Comparison of ENCODE assay signal across 8 cellular contexts in genomic region chr1:183471748-183472487, GRCh38. TPM values are rescaled to one million over a fixed set of nuclear protein-coding genes. Genes with fewer than 3 reads are reported as not detected.
DNase-seq lines count a peak whose midpoint lies in the region; ATAC-seq and TF ChIP-seq lines count a peak whose summit lies in the region.

No MANE protein-coding gene starts in this region.

- no peak for TF ChIP-seq CTCF in SK-N-SH (IDR thresholded peaks at IDR 0.05)

- H3K4me3 ChIP-seq in SK-N-SH (ENCODE audit: low read depth in 2 of 2, low read length in 1 of 2) = peak overlapping the region; percentile 83 to 96

- CTCF ChIA-PET in SK-N-SH (lab: Yijun Ruan, JAX) = interaction anchor here (0.7 to 1.5 kb wide), 2 partner anchors 73 to 132 kb away, joined by 5 to 7 read pairs; no protein-coding TSS in a partner anchor

- H3K9me3 ChIP-seq in SK-N-SH = no peaks in the 10 kb centered on the region

- H3K79me2 ChIP-seq in SK-N-SH (ENCODE audit: insufficient read depth) = peaks cover 45% of the 10 kb centered on the region

- peaks cover 8% of the 10 kb centered on the region for H3F3A ChIP-seq in SK-N-SH (replicated peaks; ENCODE audit: insufficient read depth)

- H3K36me3 Mint-ChIP-seq in activated naive CD4-positive, alpha-beta T cell treated with anti-CD3 and anti-CD28 coated beads, Interleukin-2, amount 50 U/mL, for 72 hours = peaks cover 11 to 18% of the 10 kb centered on the region in 2 donors

- peak overlapping the region; percentile 87 for H2AFZ ChIP-seq in SK-N-SH (ENCODE audit: low read depth)

- under 1% methylated on average over 40 of the region's 42 CpGs for WGBS in SK-N-SH (ENCODE audit: low lambda C conversion rate)

- no peaks in the 10 kb centered on the region for H3K9me2 ChIP-seq in SK-N-SH

- no peaks in the 10 kb centered on the region for H3K27me3 ChIP-seq in SK-N-SH (ENCODE audit: insufficient read depth)

- peaks cover 0 to 4% of the 10 kb centered on the region in 2 experiments; a peak in 3 of 4 replicates for H3K4me1 ChIP-seq in SK-N-SH (ENCODE audit: control insufficient read depth in 1 of 2, insufficient read depth in 2 of 2, low read depth in 1 of 2, low read length in 1 of 2)

- H3K27ac Mint-ChIP-seq in activated naive CD4-positive, alpha-beta T cell treated with anti-CD3 and anti-CD28 coated beads, Interleukin-2, amount 50 U/mL, for 72 hours = peak overlapping the region; percentile 100

- H3K36me3 ChIP-seq in SK-N-SH (replicated peaks in 1 of 2; ENCODE audit: control insufficient read depth in 1 of 2, insufficient read depth in 2 of 2, low read length in 1 of 2) = peaks cover 0 to 5% of the 10 kb centered on the region in 2 experiments

- H3K27ac ChIP-seq in SK-N-SH (ENCODE audit: low read depth in 2 of 2, low read length in 1 of 2) = peak overlapping the region; percentile 99 to 100
- H3K27ac ChIP-seq in temporal lobe (ENCODE audit: low read depth, low read length) = peak overlapping the region; percentile 94

- peak overlapping the region; percentile 95 for H3K9ac ChIP-seq in SK-N-SH

- H4K20me1 ChIP-seq in SK-N-SH (ENCODE audit: insufficient read depth) = peaks cover 33% of the 10 kb centered on the region

- ATAC-seq in HG02588 (IDR thresholded peaks at IDR 0.05; ENCODE audit: unreplicated experiment) = peak; percentile 46
- ATAC-seq in activated naive CD4-positive, alpha-beta T cell treated with anti-CD3 and anti-CD28 coated beads, Interleukin-2, amount 50 U/mL, for 72 hours = peak; percentile 68 to 73

- DNase-seq in GM04504 (ENCODE audit: low read depth) (peak; percentile 94), NCI-H1092 (lab: John Stamatoyannopoulos, UW) (peak; percentile 99), SK-N-SH (peak; percentile 96), glomerular endothelial cell (ENCODE audit: extremely low read depth, low read depth, low spot score) (peak; percentile 80), occipital lobe (lab: John Stamatoyannopoulos, UW) (peak; percentile 95)
- peak; percentile 88 to 94 for DNase-seq in activated naive CD4-positive, alpha-beta T cell treated with anti-CD3 and anti-CD28 coated beads, Interleukin-2, amount 50 U/mL, for 72 hours (ENCODE audit: low spot score in 2 of 2)

- no peak for TF ChIP-seq RAD21 in SK-N-SH (IDR thresholded peaks at IDR 0.05; ENCODE audit: low read length)

- peak overlapping the region; percentile 88 for H3K4me2 ChIP-seq in SK-N-SH

- no peaks in the 10 kb centered on the region for H3K9me3 Mint-ChIP-seq in activated naive CD4-positive, alpha-beta T cell treated with anti-CD3 and anti-CD28 coated beads, Interleukin-2, amount 50 U/mL, for 72 hours

- POLR2A ChIA-PET in SK-N-SH (lab: Yijun Ruan, JAX) = interaction anchor here (1.1 kb wide), 1 partner anchor 142 kb away, joined by 3 read pairs; no protein-coding TSS in a partner anchor

- TF ChIP-seq EP300 in SK-N-SH (IDR thresholded peaks at IDR 0.05; ENCODE audit: borderline replicate concordance in 1 of 2, low read depth in 1 of 2, low read length in 1 of 2) = no peak

TF ChIP-seq in SK-N-SH, 30 proteins besides CTCF, POLR2A, EP300 and RAD21 (continues in another document):
- TF ChIP-seq TAF1 (IDR thresholded peaks at IDR 0.05; ENCODE audit: borderline replicate concordance, low read depth, low read length) (peak; percentile 61; the same call in 1 of the 2 replicates), POLR2AphosphoS5 (IDR thresholded peaks at IDR 0.05; ENCODE audit: low read depth, low read length) (peak; percentile 37), USF1 (IDR thresholded peaks at IDR 0.05; ENCODE audit: borderline replicate concordance, low read depth) (peak; percentile 54), NFIC (IDR thresholded peaks at IDR 0.05; ENCODE audit: borderline replicate concordance) (peak; percentile 14; the same call in 1 of the 2 replicates), IRF3 (IDR thresholded peaks at IDR 0.05; ENCODE audit: low read depth, low read length) (no peak), FOXM1 (IDR thresholded peaks at IDR 0.05; ENCODE audit: low read depth) (no peak), JUND (IDR thresholded peaks at IDR 0.05) (no peak), RFX5 (IDR thresholded peaks at IDR 0.05; ENCODE audit: low read length) (peak; percentile 91), SIN3A (IDR thresholded peaks at IDR 0.05; ENCODE audit: borderline replicate concordance, low read depth, low read length) (peak; percentile 73; the same call in 1 of the 2 replicates), RCOR1 (IDR thresholded peaks at IDR 0.05; ENCODE audit: low read length) (peak; percentile 84), MEF2A (IDR thresholded peaks at IDR 0.05; ENCODE audit: borderline replicate concordance, low read depth) (no peak), CHD2 (IDR thresholded peaks at IDR 0.05; ENCODE audit: low read length, partially characterized antibody) (peak; percentile 98), GATA2 (CRISPR knock-in tag; IDR thresholded peaks at IDR 0.05) (peak; percentile 92), ELF1 (IDR thresholded peaks at IDR 0.05) (peak; percentile 98), PBX3 (IDR thresholded peaks at IDR 0.05) (no peak; the same call in 1 of the 2 replicates)
- TF ChIP-seq, protein P1, sequence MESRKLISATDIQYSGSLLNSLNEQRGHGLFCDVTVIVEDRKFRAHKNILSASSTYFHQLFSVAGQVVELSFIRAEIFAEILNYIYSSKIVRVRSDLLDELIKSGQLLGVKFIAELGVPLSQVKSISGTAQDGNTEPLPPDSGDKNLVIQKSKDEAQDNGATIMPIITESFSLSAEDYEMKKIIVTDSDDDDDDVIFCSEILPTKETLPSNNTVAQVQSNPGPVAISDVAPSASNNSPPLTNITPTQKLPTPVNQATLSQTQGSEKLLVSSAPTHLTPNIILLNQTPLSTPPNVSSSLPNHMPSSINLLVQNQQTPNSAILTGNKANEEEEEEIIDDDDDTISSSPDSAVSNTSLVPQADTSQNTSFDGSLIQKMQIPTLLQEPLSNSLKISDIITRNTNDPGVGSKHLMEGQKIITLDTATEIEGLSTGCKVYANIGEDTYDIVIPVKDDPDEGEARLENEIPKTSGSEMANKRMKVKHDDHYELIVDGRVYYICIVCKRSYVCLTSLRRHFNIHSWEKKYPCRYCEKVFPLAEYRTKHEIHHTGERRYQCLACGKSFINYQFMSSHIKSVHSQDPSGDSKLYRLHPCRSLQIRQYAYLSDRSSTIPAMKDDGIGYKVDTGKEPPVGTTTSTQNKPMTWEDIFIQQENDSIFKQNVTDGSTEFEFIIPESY (IDR thresholded peaks at IDR 0.05; ENCODE audit: borderline replicate concordance, low read depth) = peak; percentile 97

RNA-seq across cellular contexts. Expression of gene SMG7, which starts 0.4 kb away (rescaled TPM):
- 19.8 and 26.0 TPM in 2 replicates for polyA plus RNA-seq in SK-N-SH (2012; rRNA removed)
- 18.2 and 21.8 TPM in 2 replicates for polyA plus RNA-seq in SK-N-SH (2012; cell fraction: cytosol; rRNA removed)
- 18.5 and 30.6 TPM in 2 replicates for polyA plus RNA-seq in SK-N-SH (2012; cell fraction: nucleus; rRNA removed)
- 10 to 100 TPM; 60.9 to 63.4 TPM for total RNA-seq in activated naive CD4-positive, alpha-beta T cell treated with anti-CD3 and anti-CD28 coated beads, Interleukin-2, amount 50 U/mL, for 72 hours
- total RNA-seq in glomerular endothelial cell (46.7 and 60.5 TPM in 2 replicates), occipital lobe (26.2 TPM), temporal lobe (29.0 TPM)

RNA-seq across cellular contexts. Expression of gene NMNAT2, which starts 53.7 kb away (rescaled TPM):
- polyA plus RNA-seq in SK-N-SH (2012; rRNA removed) = 0.06 and 0.07 TPM in 2 replicates
- 0.19 and 0.73 TPM in 2 replicates for polyA plus RNA-seq in SK-N-SH (2012; cell fraction: cytosol; rRNA removed)
- polyA plus RNA-seq in SK-N-SH (2012; cell fraction: nucleus; rRNA removed) = 0.13 and 0.29 TPM in 2 replicates
- total RNA-seq in activated naive CD4-positive, alpha-beta T cell treated with anti-CD3 and anti-CD28 coated beads, Interleukin-2, amount 50 U/mL, for 72 hours = not detected
- total RNA-seq in glomerular endothelial cell (0.23 and 0.24 TPM in 2 replicates), occipital lobe (41.5 TPM), temporal lobe (58.3 TPM)

Comparison
In these comparisons a context has a peak if more than half of its experiments do, and no peak if none do; other contexts are left out.
1. Peak in every context shown above with its lines: DNase-seq, ATAC-seq, H3K4me3 ChIP-seq and H3K27ac ChIP-seq.
2. RNA of gene NMNAT2, which starts 53.7 kb away (total RNA-seq): 58.3 TPM in temporal lobe (single experiment) and 41.5 TPM in occipital lobe (single experiment); 0.23 to 0.24 TPM in glomerular endothelial cell and not detected in activated naive CD4-positive, alpha-beta T cell treated with anti-CD3 and anti-CD28 coated beads, Interleukin-2, amount 50 U/mL, for 72 hours; every median in the first group is over 10 times any median in the second.